In genomic region chr3:2929574-2929973, GRCh38 we compare ENCODE assay signal across 21 cellular contexts.
DNase-seq lines count a peak whose midpoint lies in the region; ATAC-seq and TF ChIP-seq lines count a peak whose summit lies in the region.
"Had no signal": no experiment of that assay in that cellular context is flagged by ENCODE, and none has a peak within 500 bp of the region (broad histone marks: within the 10 kb centered on the region; RNA-seq: fewer than 3 reads in every experiment).

No MANE protein-coding gene starts in this region.

- H3K9me3 Mint-ChIP-seq in GM23338 (peaks cover 94% of the 10 kb centered on the region), chondrocyte (ENCODE audit: low read depth) (peaks cover 11% of the 10 kb centered on the region)
- H3K9me3 Mint-ChIP-seq: CD4-positive, alpha-beta memory T cell had no signal

- no peaks in the 10 kb centered on the region for H3K9me2 ChIP-seq in GM23338 (ENCODE audit: insufficient read depth)

- H3K4me1 Mint-ChIP-seq in GM23338 (no peaks in the 10 kb centered on the region), chondrocyte (ENCODE audit: low read depth) (no peaks in the 10 kb centered on the region)

- H2AFZ ChIP-seq in GM23338 (peak overlapping the region; percentile 38; the same call in 1 of the 2 replicates), OCI-LY3 (ENCODE audit: low read depth, low read length) (peak overlapping the region; percentile 48; the same call in 1 of the 2 replicates)

- H3K27ac ChIP-seq in GM23338 (ENCODE audit: low read depth) (no peak overlapping the region), OCI-LY3 (ENCODE audit: low read length) (no peak overlapping the region)
- H3K27ac ChIP-seq: A549 had no signal

- H3K9me3 ChIP-seq in OCI-LY3 (ENCODE audit: insufficient read depth, low read length) = no peaks in the 10 kb centered on the region
- H3K9me3 ChIP-seq: A549, HAP-1 had no signal

- H3K79me2 ChIP-seq in GM23338 (replicated peaks; ENCODE audit: insufficient read depth) (no peaks in the 10 kb centered on the region), OCI-LY3 (ENCODE audit: low read length) (no peaks in the 10 kb centered on the region)

- H3K27ac Mint-ChIP-seq in GM23338 (no peak overlapping the region), chondrocyte (ENCODE audit: unreplicated experiment) (no peak overlapping the region)
- H3K27ac Mint-ChIP-seq: CD4-positive, alpha-beta memory T cell; HFFc6 had no signal

- no peak overlapping the region for H3K4me2 ChIP-seq in GM23338
- peak overlapping the region; percentile 36; the same call in 1 of the 2 replicates for H3K4me2 ChIP-seq in OCI-LY3 (ENCODE audit: low read length)
- H3K4me2 ChIP-seq: A549 had no signal

- H3K27me3 Mint-ChIP-seq in GM23338 (ENCODE audit: insufficient read depth, low read depth, poor library complexity) (peaks cover 1% of the 10 kb centered on the region), chondrocyte (ENCODE audit: low read depth) (no peaks in the 10 kb centered on the region)

- no peak overlapping the region for H3K4me3 ChIP-seq in GM23338
- no peak overlapping the region for H3K4me3 ChIP-seq in OCI-LY3 (ENCODE audit: low read length)
- H3K4me3 ChIP-seq in foreskin fibroblast (ENCODE audit: low read depth in 1 of 2, low read length in 2 of 2) = no peak overlapping the region
- H3K4me3 ChIP-seq: A549, GM12878, HAP-1 had no signal

- no peak overlapping the region for H3K9ac ChIP-seq in OCI-LY3 (ENCODE audit: low read length)

- no peaks in the 10 kb centered on the region for H3F3A ChIP-seq in GM23338 (replicated peaks; ENCODE audit: low read depth)

- H3K4me1 ChIP-seq in GM23338 (ENCODE audit: insufficient read depth) (peaks cover under 1% of the 10 kb centered on the region; the same call in 1 of the 2 replicates), OCI-LY3 (ENCODE audit: low read length) (peaks cover 66% of the 10 kb centered on the region)
- H3K4me1 ChIP-seq: A549, HAP-1 had no signal

- H3K36me3 Mint-ChIP-seq in GM23338 (ENCODE audit: low read depth) (peaks cover 36% of the 10 kb centered on the region), chondrocyte (ENCODE audit: low read depth) (no peaks in the 10 kb centered on the region)
- H3K36me3 Mint-ChIP-seq: CD4-positive, alpha-beta memory T cell had no signal

- no peak for ATAC-seq in GM23338
- ATAC-seq: A549, GM12878 had no signal

- no peaks in the 10 kb centered on the region for H3K27me3 ChIP-seq in GM23338 (ENCODE audit: insufficient read depth)
- H3K27me3 ChIP-seq in OCI-LY3 (ENCODE audit: low read depth, low read length) = no peaks in the 10 kb centered on the region

- DNase-seq in Daoy (ENCODE audit: low read depth) (peak; percentile 50), GM23338 (ENCODE audit: low spot score) (no peak), kidney tubule cell (ENCODE audit: low spot score) (peak; percentile 31), chondrocyte (ENCODE audit: low spot score) (no peak), foreskin fibroblast (no peak)
- no peak for DNase-seq in activated CD4-positive, alpha-beta T cell treated with anti-CD3 and anti-CD28 coated beads for 4 hours
- DNase-seq: 8988T; ACHN; C1 segment of cervical spinal cord; Calu3; CD4-positive, alpha-beta memory T cell; COR-L47; DND-41; EL; GDM1; GOT3; HFFc6 had no signal

- H3K4me3 Mint-ChIP-seq in GM23338 (no peak overlapping the region), chondrocyte (ENCODE audit: unreplicated experiment) (no peak overlapping the region)
- H3K4me3 Mint-ChIP-seq: CD4-positive, alpha-beta memory T cell; HFFc6 had no signal

- TF ChIP-seq CTCF in GM23338 (conservative IDR thresholded peaks at IDR 0.05; ENCODE audit: low read depth in 2 of 2) (no peak), OCI-LY3 (IDR thresholded peaks at IDR 0.05; ENCODE audit: low read depth, low read length) (no peak), chondrocyte (IDR thresholded peaks at IDR 0.05) (no peak), foreskin fibroblast (IDR thresholded peaks at IDR 0.05; ENCODE audit: low read depth, low read length) (no peak)

- H4K20me1 ChIP-seq in GM23338 (replicated peaks; ENCODE audit: insufficient read depth) (no peaks in the 10 kb centered on the region), OCI-LY3 (ENCODE audit: insufficient read depth, low read length) (no peaks in the 10 kb centered on the region)

- no peaks in the 10 kb centered on the region for H3K36me3 ChIP-seq in GM23338 (ENCODE audit: insufficient read depth)
- H3K36me3 ChIP-seq in OCI-LY3 (replicated peaks; ENCODE audit: low read depth, low read length) = no peaks in the 10 kb centered on the region
- H3K36me3 ChIP-seq: HAP-1 had no signal

TF ChIP-seq in GM23338, 12 proteins besides CTCF, POLR2A, EP300 and RAD21 (continues in another document):
- no peak for TF ChIP-seq NANOG (IDR thresholded peaks at IDR 0.05; ENCODE audit: borderline replicate concordance)
- TF ChIP-seq STAT1 (IDR thresholded peaks at IDR 0.05; ENCODE audit: unreplicated experiment) = no peak
- no peak for TF ChIP-seq EZH2phosphoT487 (IDR thresholded peaks at IDR 0.05; ENCODE audit: unreplicated experiment)
- TF ChIP-seq POLR2AphosphoS5 (IDR thresholded peaks at IDR 0.05; ENCODE audit: low read depth) = no peak
- TF ChIP-seq CREB1 (CRISPR knock-in tag; IDR thresholded peaks at IDR 0.05; ENCODE audit: low read depth) = no peak
- no peak for TF ChIP-seq ETS1 (IDR thresholded peaks at IDR 0.05)
- TF ChIP-seq ZNF331 (CRISPR knock-in tag; IDR thresholded peaks at IDR 0.05; ENCODE audit: low read depth) = no peak
- TF ChIP-seq ZNF462 (CRISPR knock-in tag; IDR thresholded peaks at IDR 0.05) = no peak
- no peak for TF ChIP-seq ZNF114 (CRISPR knock-in tag; IDR thresholded peaks at IDR 0.05)
- no peak for TF ChIP-seq EZH2 (IDR thresholded peaks at IDR 0.05; ENCODE audit: low read depth, unreplicated experiment)

Comparison
In these comparisons a context has a peak if more than half of its experiments do, and no peak if none do; other contexts are left out.
1. DNase-seq: peak in Daoy (single experiment) and kidney tubule cell (single experiment); none in GM23338 (single experiment), chondrocyte (single experiment), activated CD4-positive, alpha-beta T cell treated with anti-CD3 and anti-CD28 coated beads for 4 hours (0 of 2) and foreskin fibroblast (0 of 2).